Comparison of ENCODE assay signal across 1 cellular context in genomic region chr15:68589012-68589411, GRCh38.
TF ChIP-seq lines count a peak whose summit lies in the region.

No MANE protein-coding gene starts in this region.

TF ChIP-seq in A549, 52 proteins besides CTCF, POLR2A, EP300 and RAD21 (continued from another document):
- no peak for TF ChIP-seq USF2 (IDR thresholded peaks at IDR 0.05)
- TF ChIP-seq ZFP36 (IDR thresholded peaks at IDR 0.05; ENCODE audit: borderline replicate concordance, partially characterized antibody) = no peak
- no peak for TF ChIP-seq CBX2 (IDR thresholded peaks at IDR 0.05; ENCODE audit: borderline replicate concordance, low read depth)
- TF ChIP-seq ZSCAN20 (CRISPR knock-in tag; IDR thresholded peaks at IDR 0.05) = no peak
- no peak for TF ChIP-seq HDAC2 (IDR thresholded peaks at IDR 0.05)
- no peak for TF ChIP-seq HOXA7 (CRISPR knock-in tag; IDR thresholded peaks at IDR 0.05)
- TF ChIP-seq NR3C1 (IDR thresholded peaks at IDR 0.05) = no peak
- TF ChIP-seq ZNF302 (CRISPR knock-in tag; IDR thresholded peaks at IDR 0.05) = no peak
- no peak for TF ChIP-seq BHLHE40 (IDR thresholded peaks at IDR 0.05; ENCODE audit: low read depth, low read length)
- TF ChIP-seq RNF2 (IDR thresholded peaks at IDR 0.05; ENCODE audit: borderline replicate concordance, low read depth) = no peak
- no peak for TF ChIP-seq TP53 (CRISPR knock-in tag; IDR thresholded peaks at IDR 0.05)
- TF ChIP-seq CEBPB (IDR thresholded peaks at IDR 0.05) = no peak
- no peak for TF ChIP-seq RCOR1 (IDR thresholded peaks at IDR 0.05; ENCODE audit: low read depth, low read length)
